In genomic region chr17:75778066-75778860, GRCh38 we compare ENCODE assay signal across 8 cellular contexts. TPM values are rescaled to one million over a fixed set of nuclear protein-coding genes. Genes with fewer than 3 reads are reported as not detected.
A peak's percentile ranks its signal among the peaks of the same experiment; 100 is the strongest.
DNase-seq lines count a peak whose midpoint lies in the region; ATAC-seq and TF ChIP-seq lines count a peak whose summit lies in the region.
"Not testable (repeated sequence)": the region's sequence is repeated elsewhere in the genome, so short reads cannot be mapped to it uniquely, and the experiment has no call there.

No MANE protein-coding gene starts in this region.

- H3K4me3 Mint-ChIP-seq in activated naive CD4-positive, alpha-beta T cell treated with anti-CD3 and anti-CD28 coated beads, Interleukin-2, amount 50 U/mL, for 24 hours = peak overlapping the region; percentile 98
- H3K4me3 Mint-ChIP-seq in natural killer cell treated with Interleukin-12 subunit alpha and Interleukin-12 subunit beta and Interleukin-15 and Interleukin-18, amount 100 ng/mL, for 72 hours = peak overlapping the region; percentile 90
- H3K4me3 Mint-ChIP-seq in stimulated activated naive B cell treated with anti-CD40 and anti-IgM and Interleukin-4, amounts not matched to agents 10 μg/mL and 1 μg/mL and 100 μg/mL, for 72 hours = peak overlapping the region; percentile 90 to 94

- H3K4me1 Mint-ChIP-seq in activated naive CD4-positive, alpha-beta T cell treated with anti-CD3 and anti-CD28 coated beads, Interleukin-2, amount 50 U/mL, for 24 hours = peaks cover 33% of the 10 kb centered on the region
- peaks cover 47 to 48% of the 10 kb centered on the region in 2 donors for H3K4me1 Mint-ChIP-seq in natural killer cell treated with Interleukin-12 subunit alpha and Interleukin-12 subunit beta and Interleukin-15 and Interleukin-18, amount 100 ng/mL, for 72 hours (ENCODE audit: low read depth in 2 of 2)
- H3K4me1 Mint-ChIP-seq in stimulated activated naive B cell treated with anti-CD40 and anti-IgM and Interleukin-4, amounts not matched to agents 10 μg/mL and 1 μg/mL and 100 μg/mL, for 72 hours = peaks cover 27 to 55% of the 10 kb centered on the region in 2 donors

- POLR2A ChIA-PET in BJ (lab: Charles Lee) = interaction anchor here (0.6 kb wide), 1 partner anchor 318 kb away, joined by 4 read pairs; no protein-coding TSS in a partner anchor

- not testable (repeated sequence) for DNase-seq in BJ (ENCODE audit: low read depth); HL-60 (ENCODE audit: low read depth in 1 of 2, low spot score in 1 of 2); RWPE2 (ENCODE audit: low spot score); natural killer cell treated with Interleukin-12 subunit alpha and Interleukin-12 subunit beta and Interleukin-15 and Interleukin-18, amount 100 ng/mL, for 72 hours (ENCODE audit: low spot score); stimulated activated naive B cell treated with anti-CD40 and anti-IgM and Interleukin-4, amounts not matched to agents 10 μg/mL and 1 μg/mL and 100 μg/mL, for 72 hours
- peak in 1 of 3 donors; percentile 18 for DNase-seq in effector memory CD4-positive, alpha-beta T cell

- H3K27me3 Mint-ChIP-seq in activated naive CD4-positive, alpha-beta T cell treated with anti-CD3 and anti-CD28 coated beads, Interleukin-2, amount 50 U/mL, for 24 hours; natural killer cell treated with Interleukin-12 subunit alpha and Interleukin-12 subunit beta and Interleukin-15 and Interleukin-18, amount 100 ng/mL, for 72 hours; stimulated activated naive B cell treated with anti-CD40 and anti-IgM and Interleukin-4, amounts not matched to agents 10 μg/mL and 1 μg/mL and 100 μg/mL, for 72 hours: not testable (repeated sequence)

- H3K27ac Mint-ChIP-seq in activated naive CD4-positive, alpha-beta T cell treated with anti-CD3 and anti-CD28 coated beads, Interleukin-2, amount 50 U/mL, for 24 hours = peak overlapping the region; percentile 90
- H3K27ac Mint-ChIP-seq in natural killer cell treated with Interleukin-12 subunit alpha and Interleukin-12 subunit beta and Interleukin-15 and Interleukin-18, amount 100 ng/mL, for 72 hours = peak overlapping the region; percentile 90 to 94
- H3K27ac Mint-ChIP-seq in stimulated activated naive B cell treated with anti-CD40 and anti-IgM and Interleukin-4, amounts not matched to agents 10 μg/mL and 1 μg/mL and 100 μg/mL, for 72 hours = peak overlapping the region; percentile 99

- ATAC-seq in RWPE2 (ENCODE audit: low read depth); natural killer cell treated with Interleukin-12 subunit alpha and Interleukin-12 subunit beta and Interleukin-15 and Interleukin-18, amount 100 ng/mL, for 72 hours; stimulated activated naive B cell treated with anti-CD40 and anti-IgM and Interleukin-4, amounts not matched to agents 10 μg/mL and 1 μg/mL and 100 μg/mL, for 72 hours (replicated peaks): not testable (repeated sequence)

- peaks cover 14% of the 10 kb centered on the region for H3K36me3 ChIP-seq in BJ (ENCODE audit: control insufficient read depth, insufficient read depth, low read length)
- peaks cover 35% of the 10 kb centered on the region for H3K36me3 ChIP-seq in RWPE2 (ENCODE audit: low read depth)
- H3K36me3 ChIP-seq in effector memory CD4-positive, alpha-beta T cell (ENCODE audit: control insufficient read depth, insufficient read depth, low read length) = peaks cover 26% of the 10 kb centered on the region
- H3K36me3 ChIP-seq in iPS-18a (ENCODE audit: control insufficient read depth, low read depth, low read length) = peaks cover 24% of the 10 kb centered on the region

- peaks cover 28% of the 10 kb centered on the region for H3K36me3 Mint-ChIP-seq in activated naive CD4-positive, alpha-beta T cell treated with anti-CD3 and anti-CD28 coated beads, Interleukin-2, amount 50 U/mL, for 24 hours
- H3K36me3 Mint-ChIP-seq in natural killer cell treated with Interleukin-12 subunit alpha and Interleukin-12 subunit beta and Interleukin-15 and Interleukin-18, amount 100 ng/mL, for 72 hours = peaks cover 31% of the 10 kb centered on the region
- peaks cover 35 to 51% of the 10 kb centered on the region in 2 donors for H3K36me3 Mint-ChIP-seq in stimulated activated naive B cell treated with anti-CD40 and anti-IgM and Interleukin-4, amounts not matched to agents 10 μg/mL and 1 μg/mL and 100 μg/mL, for 72 hours

- H3K9me3 Mint-ChIP-seq in activated naive CD4-positive, alpha-beta T cell treated with anti-CD3 and anti-CD28 coated beads, Interleukin-2, amount 50 U/mL, for 24 hours; natural killer cell treated with Interleukin-12 subunit alpha and Interleukin-12 subunit beta and Interleukin-15 and Interleukin-18, amount 100 ng/mL, for 72 hours; stimulated activated naive B cell treated with anti-CD40 and anti-IgM and Interleukin-4, amounts not matched to agents 10 μg/mL and 1 μg/mL and 100 μg/mL, for 72 hours: not testable (repeated sequence)

- TF ChIP-seq CTCF in BJ (IDR thresholded peaks at IDR 0.05; ENCODE audit: insufficient read depth, low read depth, low read length); HL-60 (IDR thresholded peaks at IDR 0.05; ENCODE audit: insufficient read depth, low read length); RWPE2 (IDR thresholded peaks at IDR 0.05; ENCODE audit: poor library complexity, severe bottlenecking): not testable (repeated sequence)

- peak overlapping the region; percentile 96 for H3K9ac ChIP-seq in iPS-18a (ENCODE audit: low read length)

- not testable (repeated sequence) for H3K27me3 ChIP-seq in BJ (ENCODE audit: control insufficient read depth, insufficient read depth, low read length); HL-60 (ENCODE audit: insufficient read depth, poor library complexity, severe bottlenecking); RWPE2 (ENCODE audit: insufficient read depth, poor library complexity, severe bottlenecking); effector memory CD4-positive, alpha-beta T cell (replicated peaks; ENCODE audit: control insufficient read depth, insufficient read depth, low read length, poor library complexity, severe bottlenecking); iPS-18a (ENCODE audit: control insufficient read depth, insufficient read depth, low read length)

- CTCF ChIA-PET in BJ (lab: Yijun Ruan, JAX) = interaction anchor here (0.7 to 8.1 kb wide), 5 partner anchors 14 to 99 kb away, joined by 3 to 48 read pairs (median 3); partner anchors contain the start of gene GALK1

- H3K9me3 ChIP-seq in RWPE2 (ENCODE audit: severe bottlenecking); effector memory CD4-positive, alpha-beta T cell (ENCODE audit: control insufficient read depth, low read length); iPS-18a (ENCODE audit: control insufficient read depth, low read depth, low read length): not testable (repeated sequence)

- peaks cover 28% of the 10 kb centered on the region for H3K4me1 ChIP-seq in RWPE2 (ENCODE audit: insufficient read depth, poor library complexity, severe bottlenecking)
- peaks cover 16% of the 10 kb centered on the region for H3K4me1 ChIP-seq in effector memory CD4-positive, alpha-beta T cell (ENCODE audit: control insufficient read depth, insufficient read depth, low read length, poor library complexity, severe bottlenecking)
- not testable (repeated sequence) for H3K4me1 ChIP-seq in iPS-18a (ENCODE audit: control insufficient read depth, low read depth, low read length)

- H3K4me3 ChIP-seq in BJ (ENCODE audit: low read depth, low read length) (peak overlapping the region; percentile 94), HL-60 (replicated peaks; ENCODE audit: insufficient read depth, low read length) (peak overlapping the region; percentile 85), RWPE2 (ENCODE audit: severe bottlenecking) (peak overlapping the region; percentile 84), iPS-18a (ENCODE audit: low read length) (peak overlapping the region; percentile 95)
- peak overlapping the region; percentile 91 for H3K4me3 ChIP-seq in effector memory CD4-positive, alpha-beta T cell (ENCODE audit: insufficient read depth, low read depth, low read length, poor library complexity, severe bottlenecking)

- H3K27ac ChIP-seq in HL-60 (replicated peaks) (peak overlapping the region; percentile 89), RWPE2 (ENCODE audit: poor library complexity, severe bottlenecking) (peak overlapping the region; percentile 92), iPS-18a (ENCODE audit: low read length) (peak overlapping the region; percentile 73)
- peak overlapping the region; percentile 99 for H3K27ac ChIP-seq in effector memory CD4-positive, alpha-beta T cell (ENCODE audit: insufficient read depth, low read length, poor library complexity, severe bottlenecking)

RNA-seq across cellular contexts. Expression of gene UNK, which starts 6.3 kb away (rescaled TPM):
- 7.2 and 8.5 TPM in 2 replicates for polyA plus RNA-seq in BJ (2011; rRNA removed)
- polyA minus RNA-seq in BJ (2011; rRNA and poly(A)+ RNA removed) = 9.7 and 11.0 TPM in 2 replicates
- total RNA-seq in natural killer cell treated with Interleukin-12 subunit alpha and Interleukin-12 subunit beta and Interleukin-15 and Interleukin-18, amount 100 ng/mL, for 72 hours = 10 to 100 TPM; 30.6 to 39.8 TPM

RNA-seq across cellular contexts. Expression of gene GALK1, which starts 13.3 kb away (rescaled TPM):
- polyA plus RNA-seq in BJ (2011; rRNA removed) = 19.9 and 35.8 TPM in 2 replicates
- polyA minus RNA-seq in BJ (2011; rRNA and poly(A)+ RNA removed) = 11.4 and 18.5 TPM in 2 replicates
- 10 to 100 TPM; 13.7 to 31.1 TPM for total RNA-seq in natural killer cell treated with Interleukin-12 subunit alpha and Interleukin-12 subunit beta and Interleukin-15 and Interleukin-18, amount 100 ng/mL, for 72 hours

RNA-seq across cellular contexts. Expression of gene ITGB4, which starts 57.0 kb away (rescaled TPM):
- polyA plus RNA-seq in BJ (2011; rRNA removed) = 2.1 and 2.3 TPM in 2 replicates
- 0.77 and 1.9 TPM in 2 replicates for polyA minus RNA-seq in BJ (2011; rRNA and poly(A)+ RNA removed)
- total RNA-seq in natural killer cell treated with Interleukin-12 subunit alpha and Interleukin-12 subunit beta and Interleukin-15 and Interleukin-18, amount 100 ng/mL, for 72 hours = under 1 TPM in 1 of 2 donors, not detected in 1; 0.90 TPM
